Comparison of ENCODE assay signal across 21 cellular contexts in the genomic region with DNA sequence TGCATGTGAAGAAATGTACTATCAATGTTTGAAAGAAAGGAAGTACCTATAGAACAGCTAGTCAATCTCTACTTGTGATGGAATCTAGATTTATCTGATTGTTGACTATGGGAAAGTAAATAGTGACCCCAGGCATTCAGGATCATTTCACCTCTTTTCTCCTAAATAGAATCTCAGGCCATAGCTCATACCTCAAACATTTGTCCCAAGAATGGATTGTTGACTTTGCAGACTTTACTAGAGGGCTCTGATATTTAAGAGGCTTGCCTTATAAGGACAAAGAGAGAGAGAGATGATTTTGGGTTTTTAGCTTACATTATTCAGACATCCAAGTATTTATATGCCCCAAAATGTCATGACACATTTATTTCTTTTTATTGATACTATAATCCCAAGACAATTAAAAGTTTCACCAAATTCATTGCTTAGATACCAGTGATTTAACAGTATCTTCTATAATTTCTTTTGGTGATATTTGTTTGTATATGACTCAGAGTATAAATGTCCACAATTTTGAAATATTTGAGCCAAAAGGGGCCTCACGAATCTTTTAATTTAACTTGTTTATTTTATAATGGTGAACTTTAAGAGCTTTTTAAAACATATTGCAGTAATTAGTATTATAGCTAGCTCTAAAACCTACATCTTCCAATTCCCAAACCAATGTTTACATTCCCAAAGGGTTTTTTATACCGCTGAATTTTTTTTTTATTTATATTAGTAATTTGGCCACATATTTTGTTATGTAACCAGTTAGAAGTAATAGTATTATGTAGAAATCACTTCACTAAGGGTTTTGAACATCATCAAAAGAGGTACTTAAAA.
"Had no signal": no experiment of that assay in that cellular context is flagged by ENCODE, and none has a peak within 500 bp of the region (broad histone marks: within the 10 kb centered on the region; RNA-seq: fewer than 3 reads in every experiment).

No MANE protein-coding gene starts in this region.

- H3K4me1 ChIP-seq: adrenal gland had no signal

- H3K27ac ChIP-seq: adrenal gland, SK-N-MC, WERI-Rb-1 had no signal

- H3K4me3 ChIP-seq: adrenal gland, MG63, SK-N-MC had no signal

- H3K27me3 ChIP-seq: adrenal gland, MG63 had no signal

- H3K9me3 ChIP-seq: adrenal gland, MG63 had no signal

- DNase-seq: activated CD4-positive, alpha-beta memory T cell treated with anti-CD3 and anti-CD28 coated beads, Interleukin-2, amount 10 ng/mL, durations not matched to agents 7 days and 5 days; activated CD4-positive, alpha-beta T cell treated with anti-CD3 and anti-CD28 coated beads for 36 hours; activated CD4-positive, alpha-beta T cell treated with anti-CD3 and anti-CD28 coated beads, Interleukin-2, amount 50 U/mL, for 1 hour; activated gamma-delta T cell; activated naive CD4-positive, alpha-beta T cell treated with anti-CD3 and anti-CD28 coated beads for 36 hours; activated naive CD8-positive, alpha-beta T cell treated with anti-CD3 and anti-CD28 coated beads for 36 hours; activated T-cell treated with anti-CD3 and anti-CD28 coated beads for 4 hours; activated T-cell treated with anti-CD3 and anti-CD28 coated beads, Interleukin-2, amount 50 U/mL, for 48 hours; adrenal gland; anterior cingulate cortex; MG63; MV-4-11; NCI-H1092 treated with DMSO at 0.1 percent for 48 hours; NCI-H146; NCI-H187 treated with DMSO at 0.1 percent for 48 hours; NCI-H2081 treated with DMSO at 0.1 percent for 48 hours; NCI-H446; NCI-H524; T-helper 1 cell; WERI-Rb-1 had no signal

- H3K36me3 ChIP-seq: adrenal gland, MG63, WERI-Rb-1 had no signal
